In genomic region chr9:120929392-120929791, GRCh38 we compare ENCODE assay signal across 8 cellular contexts. TPM values are rescaled to one million over a fixed set of nuclear protein-coding genes. Genes with fewer than 3 reads are reported as not detected.
DNase-seq lines count a peak whose midpoint lies in the region; ATAC-seq, FAIRE-seq and TF ChIP-seq lines count a peak whose summit lies in the region.

No MANE protein-coding gene starts in this region.

- peaks cover 7% of the 10 kb centered on the region for H3K27me3 ChIP-seq in H7 (ENCODE audit: control insufficient read depth, insufficient read depth, low read length)
- H3K27me3 ChIP-seq in iPS DF 6.9 (ENCODE audit: control insufficient read depth, insufficient read depth, low read length): no peaks in the 10 kb centered on the region
- H3K27me3 ChIP-seq in small intestine (ENCODE audit: control insufficient read depth in 2 of 2, insufficient read depth in 2 of 2, low read length in 2 of 2): no peaks in the 10 kb centered on the region

- no peaks in the 10 kb centered on the region for H3K27me3 Mint-ChIP-seq in activated CD8-positive, alpha-beta T cell treated with anti-CD3 and anti-CD28 coated beads for 36 hours

- FAIRE-seq in small intestine (lab: Jason Lieb, UNC) (no peak), D721Med (lab: Jason Lieb, UNC) (no peak)

- H3K4me3 Mint-ChIP-seq in activated CD8-positive, alpha-beta T cell treated with anti-CD3 and anti-CD28 coated beads for 36 hours: peak overlapping the region; percentile 81

- H3K4me1 ChIP-seq in iPS DF 6.9 (ENCODE audit: control insufficient read depth, insufficient read depth, low read length) (peaks cover 6% of the 10 kb centered on the region), small intestine (ENCODE audit: control insufficient read depth in 2 of 2, insufficient read depth in 1 of 2, low read depth in 1 of 2, low read length in 1 of 2) (peaks cover 0 to 12% of the 10 kb centered on the region in 2 donors)

- peaks cover 38% of the 10 kb centered on the region for H3K36me3 Mint-ChIP-seq in activated CD8-positive, alpha-beta T cell treated with anti-CD3 and anti-CD28 coated beads for 36 hours (ENCODE audit: low read depth)

- peaks cover 4% of the 10 kb centered on the region for H3K9me3 Mint-ChIP-seq in activated CD8-positive, alpha-beta T cell treated with anti-CD3 and anti-CD28 coated beads for 36 hours

- TF ChIP-seq CTCF in activated CD8-positive, alpha-beta T cell treated with anti-CD3 and anti-CD28 coated beads for 36 hours (IDR thresholded peaks at IDR 0.05): no peak
- TF ChIP-seq CTCF in D721Med (IDR thresholded peaks at IDR 0.05; ENCODE audit: insufficient read depth, missing control alignments): no peak

- peaks cover 60% of the 10 kb centered on the region for H3K4me1 Mint-ChIP-seq in activated CD8-positive, alpha-beta T cell treated with anti-CD3 and anti-CD28 coated beads for 36 hours (ENCODE audit: low read depth)

- DNase-seq in H7: no peak
- no peak for DNase-seq in activated CD8-positive, alpha-beta T cell treated with anti-CD3 and anti-CD28 coated beads for 36 hours
- no peak for DNase-seq in iPS DF 6.9 (ENCODE audit: low read depth, low spot score)
- no peak for DNase-seq in small intestine
- DNase-seq in D721Med (ENCODE audit: insufficient read length, low spot score): no peak
- no peak for DNase-seq in NCI-H2029 treated with DMSO at 0.1 percent for 48 hours (lab: John Stamatoyannopoulos, UW)
- no peak for DNase-seq in GOT3 (lab: John Stamatoyannopoulos, UW)

- no CpG with 5 or more reads among the region's 10 CpGs for WGBS in iPS DF 6.9 (ENCODE audit: insufficient coverage, insufficient read length)
- 33 to 51% (median 39%) methylated on average over 10 of the region's 10 CpGs for WGBS in small intestine, 3 donors

- POLR2A ChIA-PET in activated CD8-positive, alpha-beta T cell treated with anti-CD3 and anti-CD28 coated beads for 36 hours (lab: Charles Lee): interaction anchor here (0.7 to 60.2 kb wide), 5 partner anchors 35 to 343 kb away, joined by 3 to 2439 read pairs (median 4); partner anchors contain the start of genes FBXW2, PHF19, PSMD5 and TRAF1

- H3K27ac ChIP-seq in iPS DF 6.9 (ENCODE audit: low read length) (no peak overlapping the region), small intestine (ENCODE audit: low read depth in 1 of 2, low read length in 1 of 2) (peak overlapping the region; percentile 74 to 89)

- H3K4me3 ChIP-seq in H7 (ENCODE audit: insufficient read depth, low read depth, low read length): peak overlapping the region; percentile 64
- H3K4me3 ChIP-seq in iPS DF 6.9 (ENCODE audit: low read length): peak overlapping the region; percentile 50; the same call in 1 of the 2 replicates
- H3K4me3 ChIP-seq in small intestine (ENCODE audit: low read depth in 1 of 2, low read length in 2 of 2): peak overlapping the region in 1 of 2 donors; percentile 74

- H3K36me3 ChIP-seq in H7 (replicated peaks; ENCODE audit: control insufficient read depth, insufficient read depth, low read length): no peaks in the 10 kb centered on the region; the same call in 1 of the 2 replicates
- no peaks in the 10 kb centered on the region for H3K36me3 ChIP-seq in iPS DF 6.9 (ENCODE audit: control insufficient read depth, insufficient read depth, low read length)
- no peaks in the 10 kb centered on the region for H3K36me3 ChIP-seq in small intestine (ENCODE audit: control insufficient read depth in 2 of 2, insufficient read depth in 2 of 2, low read length in 2 of 2)

- intact Hi-C loops in activated CD8-positive, alpha-beta T cell treated with anti-CD3 and anti-CD28 coated beads for 36 hours (cut with micrococcal nuclease): loop anchor here (5.0 kb wide), 3 partner anchors 37 to 172 kb away; partner anchors contain the start of gene PHF19

- peak overlapping the region; percentile 100 for H3K27ac Mint-ChIP-seq in activated CD8-positive, alpha-beta T cell treated with anti-CD3 and anti-CD28 coated beads for 36 hours

- H3K9me3 ChIP-seq in iPS DF 6.9 (ENCODE audit: control insufficient read depth, insufficient read depth, low read length): no peaks in the 10 kb centered on the region
- no peaks in the 10 kb centered on the region for H3K9me3 ChIP-seq in small intestine (ENCODE audit: control insufficient read depth, low read depth)

- CTCF ChIA-PET in activated CD8-positive, alpha-beta T cell treated with anti-CD3 and anti-CD28 coated beads for 36 hours (lab: Charles Lee): interaction anchor here (0.7 to 2.0 kb wide), 7 partner anchors 19 to 142 kb away, joined by 3 to 10 read pairs (median 3); no protein-coding TSS in a partner anchor

- ATAC-seq in activated CD8-positive, alpha-beta T cell treated with anti-CD3 and anti-CD28 coated beads for 36 hours: no peak
- no peak for ATAC-seq in activated CD4-positive, CD25-positive, alpha-beta regulatory T cell treated with anti-CD3 and anti-CD28 coated beads, Interleukin-2, amount 50 U/mL, for 24 hours

RNA-seq across cellular contexts. Expression of gene TRAF1, which starts 2.8 kb away (rescaled TPM):
- total RNA-seq in H7 (2014; rRNA removed; shearing (Covaris generic)): 0.97 and 1.4 TPM in 2 replicates
- total RNA-seq in activated CD8-positive, alpha-beta T cell treated with anti-CD3 and anti-CD28 coated beads for 36 hours: 100 to 1,000 TPM; 147 to 150 TPM
- 1 to 10 TPM; 1.1 to 2.8 (median 1.1) TPM for polyA plus RNA-seq in small intestine

RNA-seq across cellular contexts. Expression of gene PHF19, which starts 52.4 kb away (rescaled TPM):
- 35.5 and 40.1 TPM in 2 replicates for total RNA-seq in H7 (2014; rRNA removed; shearing (Covaris generic))
- 100 to 1,000 TPM; 210 to 216 TPM for total RNA-seq in activated CD8-positive, alpha-beta T cell treated with anti-CD3 and anti-CD28 coated beads for 36 hours
- polyA plus RNA-seq in small intestine: 10 to 100 TPM in 1 of 3 donors, 1 to 10 TPM in 2; 2.0 to 35.7 (median 6.5) TPM

Comparison
In these comparisons a context has a peak if more than half of its experiments do, and no peak if none do; other contexts are left out.
1. RNA of gene TRAF1, which starts 2.8 kb away (total RNA-seq): 147 to 150 TPM in activated CD8-positive, alpha-beta T cell treated with anti-CD3 and anti-CD28 coated beads for 36 hours; 0.97 to 1.4 TPM in H7; every median in the first group is over 10 times any median in the second.